31 cellular contexts compared by ENCODE assay signal in genomic region chr10:122748496-122748895, GRCh38. TPM values are rescaled to one million over a fixed set of nuclear protein-coding genes. Genes with fewer than 3 reads are reported as not detected.
"Had no signal": no experiment of that assay in that cellular context is flagged by ENCODE, and none has a peak within 500 bp of the region (broad histone marks: within the 10 kb centered on the region; RNA-seq: fewer than 3 reads in every experiment).

No MANE protein-coding gene starts in this region.

- DNase-seq: activated B cell treated with CpG ODN at 0.5 μM for 24 hours; activated CD4-positive, alpha-beta memory T cell treated with anti-CD3 and anti-CD28 coated beads, Interleukin-2, amount 10 ng/mL, durations not matched to agents 7 days and 5 days; activated CD4-positive, alpha-beta T cell treated with anti-CD3 and anti-CD28 coated beads for 4 hours; activated CD4-positive, alpha-beta T cell treated with anti-CD3 and anti-CD28 coated beads, Interleukin-2, amount 10 ng/mL, durations not matched to agents 7 days and 5 days; activated CD4-positive, alpha-beta T cell treated with anti-CD3 and anti-CD28 coated beads, Interleukin-2, amount 50 U/mL, for 48 hours; activated CD4-positive, CD25-positive, alpha-beta regulatory T cell treated with anti-CD3 and anti-CD28 coated beads, Interleukin-2, amount 50 U/mL, for 72 hours; activated CD8-positive, alpha-beta memory T cell treated with anti-CD3 and anti-CD28 coated beads for 24 hours; activated CD8-positive, alpha-beta memory T cell treated with anti-CD3 and anti-CD28 coated beads, Interleukin-2, amount 10 ng/mL, durations not matched to agents 7 days and 5 days; activated CD8-positive, alpha-beta memory T cell treated with anti-CD3 and anti-CD28 coated beads, Interleukin-2, amount 50 U/mL, for 48 hours; activated CD8-positive, alpha-beta T cell treated with anti-CD3 and anti-CD28 coated beads, Interleukin-2, amount 10 ng/mL, durations not matched to agents 7 days and 5 days; activated effector memory CD4-positive, alpha-beta T cell treated with Interleukin-2 at 50 U/mL for 16 hours; activated gamma-delta T cell; activated naive CD4-positive, alpha-beta T cell treated with anti-CD3 and anti-CD28 coated beads, Interleukin-2, amount 10 ng/mL, durations not matched to agents 7 days and 5 days; activated naive CD4-positive, alpha-beta T cell treated with Interleukin-2 at 50 U/mL for 16 hours; activated naive CD8-positive, alpha-beta T cell treated with anti-CD3 and anti-CD28 coated beads, Interleukin-2, amount 10 ng/mL, durations not matched to agents 7 days and 5 days; activated naive CD8-positive, alpha-beta T cell treated with anti-CD3 and anti-CD28 coated beads, Interleukin-2, amount 50 U/mL, for 24 hours; activated T-cell treated with anti-CD3 and anti-CD28 coated beads, Interleukin-2, amount 50 U/mL, for 24 hours; activated T-cell treated with anti-CD3 and anti-CD28 coated beads, Interleukin-2, amount 50 U/mL, for 48 hours; amygdala; anterior cingulate cortex; caudate nucleus; cerebellar nuclear complex; T-helper 1 cell; T-helper 2 cell; T-helper 9 cell had no signal

- ATAC-seq: activated CD8-positive, alpha-beta memory T cell treated with anti-CD3 and anti-CD28 coated beads, Interleukin-2, amount 10 ng/mL, durations not matched to agents 7 days and 5 days; activated CD8-positive, alpha-beta T cell treated with anti-CD3 and anti-CD28 coated beads, Interleukin-2, amount 10 ng/mL, durations not matched to agents 7 days and 5 days; activated naive CD8-positive, alpha-beta T cell treated with anti-CD3 and anti-CD28 coated beads, Interleukin-2, amount 50 U/mL, for 24 hours had no signal

- H3K36me3 ChIP-seq: ascending aorta, cardiac muscle cell had no signal

- FAIRE-seq: bronchial epithelial cell, TTC549 had no signal

- H3K9me3 ChIP-seq: ascending aorta had no signal

- H3K27ac ChIP-seq: ascending aorta, cardiac muscle cell, VCaP had no signal

- H3K4me3 ChIP-seq: ascending aorta, cardiac muscle cell had no signal

- H3K27me3 ChIP-seq: ascending aorta, cardiac muscle cell had no signal

- H3K4me1 ChIP-seq: ascending aorta had no signal

RNA-seq across cellular contexts. Expression of gene C10orf120, which starts 48.9 kb away (rescaled TPM):
- total RNA-seq: activated B cell treated with CpG ODN at 0.5 μM for 24 hours; activated CD4-positive, alpha-beta memory T cell treated with anti-CD3 and anti-CD28 coated beads, Interleukin-2, amount 10 ng/mL, durations not matched to agents 7 days and 5 days; activated CD4-positive, alpha-beta T cell treated with anti-CD3 and anti-CD28 coated beads, Interleukin-2, amount 10 ng/mL, durations not matched to agents 7 days and 5 days; activated CD8-positive, alpha-beta memory T cell treated with anti-CD3 and anti-CD28 coated beads, Interleukin-2, amount 10 ng/mL, durations not matched to agents 7 days and 5 days; activated CD8-positive, alpha-beta T cell treated with anti-CD3 and anti-CD28 coated beads, Interleukin-2, amount 10 ng/mL, durations not matched to agents 7 days and 5 days; activated naive CD8-positive, alpha-beta T cell treated with anti-CD3 and anti-CD28 coated beads, Interleukin-2, amount 10 ng/mL, durations not matched to agents 7 days and 5 days; activated T-helper 2 cell treated with anti-CD3 and anti-CD28 coated beads, Interferon-gamma antibody, Interleukin-2, Interleukin-4, amounts not matched to agents 10 μg/mL and 5 μg/mL and 100 μg/mL, durations not matched to agents 14 hours and 24 hours and 36 hours; ascending aorta; bronchial epithelial cell; cardiac muscle cell had no signal
- polyA plus RNA-seq: cardiac muscle cell had no signal
